9 cellular contexts compared by ENCODE assay signal in the genomic region with DNA sequence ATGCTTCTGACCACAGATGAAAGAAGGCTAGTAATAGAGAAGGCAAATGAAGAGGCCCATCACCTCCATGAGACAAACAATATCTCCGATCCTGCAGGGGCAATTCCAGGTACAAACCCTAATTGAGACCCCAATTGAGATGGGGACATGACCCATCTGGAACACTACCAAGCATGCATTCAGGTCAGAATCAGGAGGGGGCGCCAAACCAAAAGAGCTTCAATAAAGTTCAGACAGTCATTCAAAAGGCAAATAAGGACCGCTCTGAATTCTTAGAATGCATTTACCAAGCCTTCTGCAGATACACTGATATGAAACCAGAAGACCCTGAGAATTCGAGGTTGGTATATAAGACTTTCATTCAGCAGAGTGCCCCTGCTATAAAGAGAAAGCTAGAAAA. TPM values are rescaled to one million over a fixed set of nuclear protein-coding genes. Genes with fewer than 3 reads are reported as not detected.
DNase-seq lines count a peak whose midpoint lies in the region; ATAC-seq and TF ChIP-seq lines count a peak whose summit lies in the region.
"Had no signal": no experiment of that assay in that cellular context is flagged by ENCODE, and none has a peak within 500 bp of the region (broad histone marks: within the 10 kb centered on the region; RNA-seq: fewer than 3 reads in every experiment).

No MANE protein-coding gene starts in this region.

- TF ChIP-seq CTCF in GM12865 (IDR thresholded peaks at IDR 0.05; ENCODE audit: insufficient read depth, low read depth, low read length, missing control alignments), result peak; percentile 47

- H3K27ac ChIP-seq in naive thymus-derived CD4-positive, alpha-beta T cell (ENCODE audit: low read depth, low read length), result no peak overlapping the region

- intact Hi-C loops in naive thymus-derived CD4-positive, alpha-beta T cell (cut with micrococcal nuclease), result loop anchor here (1.0 to 5.0 kb wide), 3 partner anchors 97 to 115 kb away; no protein-coding TSS in a partner anchor

- H3K4me1 Mint-ChIP-seq in activated naive CD8-positive, alpha-beta T cell treated with anti-CD3 and anti-CD28 coated beads, Interleukin-2, amount 50 U/mL, for 24 hours, result no peaks in the 10 kb centered on the region
- H3K4me1 Mint-ChIP-seq in naive thymus-derived CD4-positive, alpha-beta T cell, result no peaks in the 10 kb centered on the region
- H3K4me1 Mint-ChIP-seq: brain had no signal

- no peak overlapping the region for H3K27ac Mint-ChIP-seq in activated naive CD8-positive, alpha-beta T cell treated with anti-CD3 and anti-CD28 coated beads, Interleukin-2, amount 50 U/mL, for 24 hours
- peak overlapping the region in 1 of 9 donors; percentile 3 for H3K27ac Mint-ChIP-seq in naive thymus-derived CD4-positive, alpha-beta T cell
- H3K27ac Mint-ChIP-seq: brain had no signal

- peaks cover 3% of the 10 kb centered on the region for H3K27me3 Mint-ChIP-seq in activated naive CD8-positive, alpha-beta T cell treated with anti-CD3 and anti-CD28 coated beads, Interleukin-2, amount 50 U/mL, for 24 hours
- H3K27me3 Mint-ChIP-seq in naive thymus-derived CD4-positive, alpha-beta T cell, result peaks cover 0 to 6% (median 0%) of the 10 kb centered on the region in 5 donors

- H3K9me3 Mint-ChIP-seq in activated naive CD8-positive, alpha-beta T cell treated with anti-CD3 and anti-CD28 coated beads, Interleukin-2, amount 50 U/mL, for 24 hours, result peaks cover 4% of the 10 kb centered on the region
- peaks cover 0 to 6% (median 4%) of the 10 kb centered on the region in 11 donors for H3K9me3 Mint-ChIP-seq in naive thymus-derived CD4-positive, alpha-beta T cell

- no peaks in the 10 kb centered on the region for H3K36me3 ChIP-seq in naive thymus-derived CD4-positive, alpha-beta T cell (ENCODE audit: control insufficient read depth in 2 of 3, insufficient read depth in 3 of 3, low read length in 3 of 3)

- H3K4me3 ChIP-seq in GM12865 (ENCODE audit: low read depth, low read length), result no peak overlapping the region
- H3K4me3 ChIP-seq in naive thymus-derived CD4-positive, alpha-beta T cell (ENCODE audit: low read length), result no peak overlapping the region

- H3K9me3 ChIP-seq in naive thymus-derived CD4-positive, alpha-beta T cell (ENCODE audit: control insufficient read depth in 2 of 3, low read length in 3 of 3), result peaks cover 0 to 2% (median 0%) of the 10 kb centered on the region in 3 experiments

- POLR2A ChIA-PET in naive thymus-derived CD4-positive, alpha-beta T cell (lab: Charles Lee), result no interaction called here

- H3K4me1 ChIP-seq in naive thymus-derived CD4-positive, alpha-beta T cell (ENCODE audit: control insufficient read depth in 2 of 2, insufficient read depth in 2 of 2, low read length in 2 of 2), result no peaks in the 10 kb centered on the region

- H3K4me3 Mint-ChIP-seq in activated naive CD8-positive, alpha-beta T cell treated with anti-CD3 and anti-CD28 coated beads, Interleukin-2, amount 50 U/mL, for 24 hours, result no peak overlapping the region
- H3K4me3 Mint-ChIP-seq in naive thymus-derived CD4-positive, alpha-beta T cell, result no peak overlapping the region
- H3K4me3 Mint-ChIP-seq: brain had no signal

- CTCF ChIA-PET in naive thymus-derived CD4-positive, alpha-beta T cell (lab: Charles Lee), result interaction anchor here (0.8 to 1.1 kb wide), 3 partner anchors 10 to 116 kb away, joined by 3 to 4 read pairs (median 3); no protein-coding TSS in a partner anchor

- DNase-seq in GM12865 (ENCODE audit: low read depth), result peak; percentile 51
- DNase-seq in MV-4-11 (lab: John Stamatoyannopoulos, UW), result peak; percentile 28
- peak; percentile 20 for DNase-seq in activated naive CD8-positive, alpha-beta T cell treated with anti-CD3 and anti-CD28 coated beads, Interleukin-2, amount 50 U/mL, for 24 hours
- DNase-seq in naive thymus-derived CD4-positive, alpha-beta T cell, result peak in 5 of 9 donors; percentile 11 to 37 (median 31)
- no peak for DNase-seq in cortex of kidney (lab: John Stamatoyannopoulos, UW)

- H3K27me3 ChIP-seq in naive thymus-derived CD4-positive, alpha-beta T cell (ENCODE audit: control insufficient read depth in 2 of 2, insufficient read depth in 2 of 2, low read length in 2 of 2), result no peaks in the 10 kb centered on the region

- H3K36me3 Mint-ChIP-seq in activated naive CD8-positive, alpha-beta T cell treated with anti-CD3 and anti-CD28 coated beads, Interleukin-2, amount 50 U/mL, for 24 hours (ENCODE audit: low read depth), result no peaks in the 10 kb centered on the region
- H3K36me3 Mint-ChIP-seq in naive thymus-derived CD4-positive, alpha-beta T cell, result no peaks in the 10 kb centered on the region
- H3K36me3 Mint-ChIP-seq: brain had no signal

- ATAC-seq in activated naive CD8-positive, alpha-beta T cell treated with anti-CD3 and anti-CD28 coated beads, Interleukin-2, amount 50 U/mL, for 24 hours, result no peak
- ATAC-seq in naive thymus-derived CD4-positive, alpha-beta T cell, result no peak
- ATAC-seq in HG03469 (IDR thresholded peaks at IDR 0.05; ENCODE audit: unreplicated experiment) (no peak), HG03457 (IDR thresholded peaks at IDR 0.05; ENCODE audit: unreplicated experiment) (no peak), HG03520 (IDR thresholded peaks at IDR 0.05; ENCODE audit: unreplicated experiment) (no peak)

RNA-seq across cellular contexts. Expression of gene EDDM3B, which starts 10.2 kb away (rescaled TPM):
- not detected for total RNA-seq in naive thymus-derived CD4-positive, alpha-beta T cell
- not detected for polyA plus RNA-seq in naive thymus-derived CD4-positive, alpha-beta T cell

RNA-seq across cellular contexts. Expression of gene EDDM3A, which starts 12.3 kb away (rescaled TPM):
- not detected for total RNA-seq in naive thymus-derived CD4-positive, alpha-beta T cell
- not detected for polyA plus RNA-seq in naive thymus-derived CD4-positive, alpha-beta T cell

RNA-seq across cellular contexts. Expression of gene RNASE6, which starts 23.1 kb away (rescaled TPM):
- 10 to 100 TPM in 1 of 5 experiments, 1 to 10 TPM in 4; 2.7 to 34.2 (median 2.9) TPM for total RNA-seq in naive thymus-derived CD4-positive, alpha-beta T cell
- polyA plus RNA-seq in naive thymus-derived CD4-positive, alpha-beta T cell, result 1 to 10 TPM; 3.6 to 5.6 TPM

RNA-seq across cellular contexts. Expression of gene RNASE1, which starts 44.7 kb away (rescaled TPM):
- total RNA-seq in naive thymus-derived CD4-positive, alpha-beta T cell, result 10 to 100 TPM in 2 of 5 experiments, 1 to 10 TPM in 1, not detected in 2; 1.8 to 19.0 (median 15.5) TPM
- not detected for polyA plus RNA-seq in naive thymus-derived CD4-positive, alpha-beta T cell
